18 cellular contexts compared by ENCODE assay signal in genomic region chr9:108039491-108039890, GRCh38.
A peak's percentile ranks its signal among the peaks of the same experiment; 100 is the strongest.
DNase-seq lines count a peak whose midpoint lies in the region; ATAC-seq, FAIRE-seq and TF ChIP-seq lines count a peak whose summit lies in the region.
"Had no signal": no experiment of that assay in that cellular context is flagged by ENCODE, and none has a peak within 500 bp of the region (broad histone marks: within the 10 kb centered on the region; RNA-seq: fewer than 3 reads in every experiment).

No MANE protein-coding gene starts in this region.

- peak; percentile 55 for DNase-seq in ELR (ENCODE audit: low read depth)
- DNase-seq in PC-9: peak in 1 of 2 experiments; percentile 48
- peak; percentile 45 for DNase-seq in epithelial cell of esophagus (ENCODE audit: low read depth)
- DNase-seq in HepG2 (ENCODE audit: low spot score): no peak
- no peak for DNase-seq in Caco-2
- no peak for DNase-seq in activated CD8-positive, alpha-beta memory T cell treated with anti-CD3 and anti-CD28 coated beads, Interleukin-2, amount 50 U/mL, for 4 hours
- no peak for DNase-seq in NCI-H2107 (lab: John Stamatoyannopoulos, UW)
- DNase-seq: CD4-positive, alpha-beta T cell; DND-41; HCEC 1CT; NCI-H1436 treated with DMSO at 0.1 percent for 48 hours; NCI-H2081; NCI-H226; NCI-H526 treated with DMSO at 0.1 percent for 48 hours; NK-92 treated with Interleukin-12 subunit alpha and Interleukin-12 subunit beta, amount 100 ng/mL, for 24 hours; Right ventricle myocardium superior had no signal

- peaks cover 23% of the 10 kb centered on the region; the same call in 1 of the 2 replicates for H3F3A ChIP-seq in PC-9 (ENCODE audit: insufficient read depth, low read depth)

- intact Hi-C loops in PC-9 (cut with micrococcal nuclease; ENCODE audit: unreplicated experiment) (no loop called here), HepG2 (cut with micrococcal nuclease; ENCODE audit: unreplicated experiment) (no loop called here), Caco-2 (cut with micrococcal nuclease; ENCODE audit: unreplicated experiment) (no loop called here)

- in situ Hi-C loops in HepG2 (cut with HindIII; ENCODE audit: extremely low pct_ligation_motif_present, low pct_unique_long_range_greater_than_20kb): no loop called here

- H2AFZ ChIP-seq in PC-9 (no peak overlapping the region), HepG2 (ENCODE audit: low read length) (no peak overlapping the region)

- no peaks in the 10 kb centered on the region for H3K27me3 Mint-ChIP-seq in Caco-2 (ENCODE audit: insufficient read depth, unreplicated experiment)
- H3K27me3 Mint-ChIP-seq: CD4-positive, alpha-beta T cell had no signal

- peaks cover 24% of the 10 kb centered on the region for H3K9me3 Mint-ChIP-seq in Caco-2 (ENCODE audit: unreplicated experiment)

- H3K27ac ChIP-seq in PC-9 (0 out of 2 replicates have a peak overlapping the region, but pooled peaks have one; percentile 79), HepG2 (ENCODE audit: extremely low read length, insufficient read depth, low read length) (no peak overlapping the region)

- no peak overlapping the region for H3K4me3 Mint-ChIP-seq in Caco-2 (ENCODE audit: unreplicated experiment)
- H3K4me3 Mint-ChIP-seq: B cell; CD4-positive, alpha-beta T cell had no signal

- no peaks in the 10 kb centered on the region for H3K79me2 ChIP-seq in PC-9 (ENCODE audit: low read depth)
- H3K79me2 ChIP-seq in HepG2 (ENCODE audit: insufficient read depth, low read length): no peaks in the 10 kb centered on the region

- H3K36me3 Mint-ChIP-seq in Caco-2 (ENCODE audit: insufficient read depth, unreplicated experiment): no peaks in the 10 kb centered on the region

- no TSS peak for BruUV-seq in PC-9 (replicated peaks; lab: Mats Ljungman, UMichigan)
- BruUV-seq in HepG2 (replicated peaks; lab: Mats Ljungman, UMichigan): no TSS peak
- no TSS peak for BruUV-seq in Caco-2 (replicated peaks; lab: Mats Ljungman, UMichigan)

- H3K9me3 ChIP-seq in PC-9 (ENCODE audit: insufficient read depth, low read depth): peaks cover 18% of the 10 kb centered on the region
- H3K9me3 ChIP-seq in HepG2 (ENCODE audit: low read length): peaks cover 7% of the 10 kb centered on the region
- peaks cover 9% of the 10 kb centered on the region for H3K9me3 ChIP-seq in Caco-2

- POLR2A ChIA-PET in PC-9 (lab: Charles Lee; ENCODE audit: unreplicated experiment): no interaction called here
- POLR2A ChIA-PET in HepG2 (lab: Yijun Ruan, JAX): no interaction called here
- POLR2A ChIA-PET in Caco-2 (lab: Charles Lee): no interaction called here

- no peak for FAIRE-seq in HepG2 (lab: Jason Lieb, UNC)

- no peaks in the 10 kb centered on the region for H3K4me1 Mint-ChIP-seq in Caco-2 (ENCODE audit: low read depth, unreplicated experiment)
- H3K4me1 Mint-ChIP-seq: B cell had no signal

- ATAC-seq in HepG2: no peak
- ATAC-seq in GM19455 (IDR thresholded peaks at IDR 0.05; ENCODE audit: unreplicated experiment): no peak

- TF ChIP-seq POLR2A in HepG2 (IDR thresholded peaks at IDR 0.05; ENCODE audit: insufficient read depth in 1 of 2, low read depth in 2 of 2, low read length in 2 of 2): no peak

- CTCF ChIA-PET in PC-9 (lab: Charles Lee) (no interaction called here), HepG2 (lab: Yijun Ruan, JAX; ENCODE audit: low intra/inter-chr PET ratio, low total read pairs) (no interaction called here), Caco-2 (lab: Charles Lee) (no interaction called here)

- TF ChIP-seq EP300 in HepG2 (IDR thresholded peaks at IDR 0.05; ENCODE audit: low read depth in 2 of 2, low read length in 2 of 2): no peak
- TF ChIP-seq EP300 in HepG2 (CRISPR knock-in tag; IDR thresholded peaks at IDR 0.05; ENCODE audit: borderline replicate concordance): no peak

- H3K4me2 ChIP-seq in PC-9 (no peak overlapping the region), HepG2 (ENCODE audit: low read depth, low read length) (no peak overlapping the region)

- H3K4me1 ChIP-seq in PC-9 (replicated peaks; ENCODE audit: insufficient read depth): peaks cover 36% of the 10 kb centered on the region
- no peaks in the 10 kb centered on the region for H3K4me1 ChIP-seq in HepG2 (ENCODE audit: insufficient read depth, low read length)
- no peaks in the 10 kb centered on the region for H3K4me1 ChIP-seq in Caco-2

- no peak overlapping the region for H3K27ac Mint-ChIP-seq in Caco-2 (ENCODE audit: unreplicated experiment)
- H3K27ac Mint-ChIP-seq: B cell; CD4-positive, alpha-beta T cell had no signal

- H4K20me1 ChIP-seq in PC-9 (ENCODE audit: insufficient read depth) (no peaks in the 10 kb centered on the region), HepG2 (ENCODE audit: insufficient read depth, low read length) (no peaks in the 10 kb centered on the region)

- TF ChIP-seq RAD21 in HepG2 (CRISPR knock-in tag; IDR thresholded peaks at IDR 0.05): no peak

- H3K36me3 ChIP-seq in PC-9 (ENCODE audit: low read depth) (no peaks in the 10 kb centered on the region), HepG2 (replicated peaks in 1 of 2; ENCODE audit: control insufficient read depth in 1 of 2, insufficient read depth in 2 of 2, low read length in 2 of 2) (no peaks in the 10 kb centered on the region), Caco-2 (ENCODE audit: control insufficient read depth, insufficient read depth, low read length) (no peaks in the 10 kb centered on the region)

- TF ChIP-seq CTCF in PC-9 (conservative IDR thresholded peaks at IDR 0.05): no peak
- no peak for TF ChIP-seq CTCF in epithelial cell of esophagus (IDR thresholded peaks at IDR 0.05; ENCODE audit: insufficient read depth, low read depth, low read length, missing control alignments)
- TF ChIP-seq CTCF in HepG2 (CRISPR knock-in tag; IDR thresholded peaks at IDR 0.05): no peak
- no peak for TF ChIP-seq CTCF in Caco-2 (IDR thresholded peaks at IDR 0.05; ENCODE audit: insufficient read depth in 1 of 2, low read depth in 1 of 2, low read length in 1 of 2, severe bottlenecking in 1 of 2, unreplicated experiment in 1 of 2)

- WGBS in HepG2 (ENCODE audit: low lambda C conversion rate): 0% methylated on average over 1 of the region's 1 CpG

- H3K27me3 ChIP-seq in PC-9 (ENCODE audit: insufficient read depth, low read depth): no peaks in the 10 kb centered on the region
- H3K27me3 ChIP-seq in HepG2 (ENCODE audit: control insufficient read depth in 1 of 2, insufficient read depth in 2 of 2, low read length in 2 of 2): no peaks in the 10 kb centered on the region
- H3K27me3 ChIP-seq in Caco-2 (replicated peaks; ENCODE audit: control insufficient read depth, insufficient read depth, low read length): no peaks in the 10 kb centered on the region

- no peak overlapping the region for H3K4me3 ChIP-seq in PC-9
- H3K4me3 ChIP-seq in epithelial cell of esophagus (ENCODE audit: low read length): no peak overlapping the region
- H3K4me3 ChIP-seq in HepG2 (replicated peaks in 1 of 3; ENCODE audit: insufficient read depth in 1 of 3, low read depth in 2 of 3, low read length in 3 of 3): no peak overlapping the region
- H3K4me3 ChIP-seq in Caco-2 (ENCODE audit: low read depth, low read length): no peak overlapping the region

- no peaks in the 10 kb centered on the region for H3K9me2 ChIP-seq in PC-9 (ENCODE audit: insufficient read depth)

- no peak overlapping the region for H3K9ac ChIP-seq in HepG2 (ENCODE audit: insufficient read depth, low read depth, low read length)

TF ChIP-seq in HepG2, 621 proteins besides CTCF, POLR2A, EP300 and RAD21:
- TF ChIP-seq ZNF777 (CRISPR knock-in tag; IDR thresholded peaks at IDR 0.05) (no peak), EED (CRISPR knock-in tag; IDR thresholded peaks at IDR 0.05) (no peak), TEAD3 (CRISPR knock-in tag; optimal IDR thresholded peaks at IDR 0.05; ENCODE audit: borderline replicate concordance) (no peak), CEBPB (IDR thresholded peaks at IDR 0.05; ENCODE audit: borderline replicate concordance, low read depth, low read length) (peak; percentile 83), HHEX (CRISPR knock-in tag; IDR thresholded peaks at IDR 0.05) (no peak), ZNF660 (CRISPR knock-in tag; IDR thresholded peaks at IDR 0.05; ENCODE audit: borderline replicate concordance, low read depth) (no peak), CEBPG (CRISPR knock-in tag; IDR thresholded peaks at IDR 0.05) (0 out of 2 replicates have a peak, but pooled peaks have one; percentile 10)

Comparison
In these comparisons a context has a peak if more than half of its experiments do, and no peak if none do; other contexts are left out.
1. DNase-seq: peak in ELR (single experiment) and epithelial cell of esophagus (single experiment); none in HepG2 (single experiment), Caco-2 (0 of 2), activated CD8-positive, alpha-beta memory T cell treated with anti-CD3 and anti-CD28 coated beads, Interleukin-2, amount 50 U/mL, for 4 hours (single experiment) and NCI-H2107 (single experiment).